9 cellular contexts compared by ENCODE assay signal in the genomic region with DNA sequence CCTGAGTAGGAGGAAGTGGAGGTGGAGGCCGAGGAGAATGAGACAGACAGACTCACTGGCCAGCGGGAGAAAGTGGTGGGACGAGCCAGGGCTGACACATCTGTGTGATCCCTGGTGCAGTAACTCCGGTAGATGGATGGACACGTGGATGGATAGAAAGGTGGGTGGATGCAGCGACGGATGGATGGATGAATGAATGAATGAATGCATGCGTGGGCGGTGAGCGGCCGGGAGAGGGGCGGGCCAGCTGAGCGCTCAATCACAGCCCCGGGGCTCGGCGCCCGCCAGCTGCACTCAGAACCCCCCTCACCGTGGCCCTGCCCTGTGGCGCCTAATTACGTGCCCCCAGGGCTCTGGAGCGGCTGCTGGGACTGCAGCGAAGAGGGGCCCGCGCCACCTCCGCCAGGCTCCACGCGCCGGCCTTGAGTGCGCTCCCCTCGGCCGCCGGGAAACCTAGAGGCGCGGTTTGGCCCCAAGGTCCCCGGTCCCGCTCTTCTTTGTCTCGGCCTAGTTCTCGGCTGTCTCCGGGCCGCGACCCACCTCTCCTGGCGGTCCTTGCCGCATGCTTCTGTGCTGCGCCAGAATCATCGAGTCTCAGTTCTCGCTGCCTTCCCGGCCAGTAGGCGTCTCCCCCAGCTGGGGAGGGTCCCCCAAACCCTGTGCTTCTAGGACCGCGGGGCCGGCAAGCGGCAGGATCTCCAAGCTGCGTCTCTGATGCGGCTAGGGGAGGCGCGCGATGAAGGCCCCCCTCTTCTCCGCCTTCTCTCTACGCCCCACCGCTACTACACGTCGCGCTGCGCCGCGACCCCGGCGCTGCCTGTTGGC. TPM values are rescaled to one million over a fixed set of nuclear protein-coding genes. Genes with fewer than 3 reads are reported as not detected.
A peak's percentile ranks its signal among the peaks of the same experiment; 100 is the strongest.
DNase-seq lines count a peak whose midpoint lies in the region; ATAC-seq, FAIRE-seq and TF ChIP-seq lines count a peak whose summit lies in the region.
"Had no signal": no experiment of that assay in that cellular context is flagged by ENCODE, and none has a peak within 500 bp of the region (broad histone marks: within the 10 kb centered on the region; RNA-seq: fewer than 3 reads in every experiment).

No MANE protein-coding gene starts in this region.

- H4K20me1 ChIP-seq in K562 (replicated peaks; ENCODE audit: control insufficient read depth, insufficient read depth, low read length) = no peaks in the 10 kb centered on the region

- H3K4me1 ChIP-seq in cardiac muscle cell (ENCODE audit: low read depth) = peaks cover 6% of the 10 kb centered on the region
- H3K4me1 ChIP-seq in K562 (replicated peaks in 1 of 2; ENCODE audit: control insufficient read depth in 2 of 2, insufficient read depth in 2 of 2, low read length in 2 of 2) = peaks cover 0 to 13% of the 10 kb centered on the region in 2 experiments; a peak in 2 of 5 replicates
- peaks cover 6 to 43% (median 23%) of the 10 kb centered on the region in 4 donors for H3K4me1 ChIP-seq in transverse colon

- BruUV-seq in K562 (replicated peaks; lab: Mats Ljungman, UMichigan) = no TSS peak

- WGBS in K562 (ENCODE audit: insufficient coverage, low coverage, missing lambda C conversion rate) = 96% methylated on average over 13 of the region's 68 CpGs
- 67% methylated on average over 68 of the region's 68 CpGs; no CpG with 5 or more reads in 1 of the 2 donors for WGBS in transverse colon (ENCODE audit: low coverage in 1 of 2), 2 donors

- peak overlapping the region; percentile 86 for H3K4me3 Mint-ChIP-seq in mesothelial cell of epicardium

- FAIRE-seq in K562 (lab: Jason Lieb, UNC) = no peak

- POLR2A ChIA-PET in K562 (lab: Yijun Ruan, JAX) = no interaction called here

- no peak overlapping the region for H3K4me2 ChIP-seq in K562 (ENCODE audit: insufficient read depth, low read length)

- no peaks in the 10 kb centered on the region for H3K9me3 ChIP-seq in cardiac muscle cell (ENCODE audit: low read depth)
- no peaks in the 10 kb centered on the region for H3K9me3 ChIP-seq in K562 (replicated peaks; ENCODE audit: control insufficient read depth, insufficient read depth, low read depth, low read length)
- no peaks in the 10 kb centered on the region for H3K9me3 ChIP-seq in transverse colon

- no peak overlapping the region for H3K9ac ChIP-seq in K562 (ENCODE audit: insufficient read depth in 1 of 2, low read depth in 2 of 2, low read length in 2 of 2)

- in situ Hi-C loops in K562 (cut with MboI) (no loop called here), transverse colon (cut with MboI; ENCODE audit: low pct_ligation_motif_present in 1 of 4, low pct_unique_long_range_greater_than_20kb in 1 of 4, low sequenced_read_pairs in 3 of 4) (no loop called here)

- TF ChIP-seq CTCF in cardiac muscle cell (IDR thresholded peaks at IDR 0.05; ENCODE audit: low read depth, low read length) = no peak
- no peak for TF ChIP-seq CTCF in K562 (IDR thresholded peaks at IDR 0.05 in 2 of 3, conservative IDR thresholded peaks at IDR 0.05 in 1 of 3; ENCODE audit: insufficient read depth in 2 of 3, low read depth in 1 of 3, low read length in 3 of 3)
- no peak for TF ChIP-seq CTCF in mesothelial cell of epicardium (IDR thresholded peaks at IDR 0.05; ENCODE audit: unreplicated experiment)
- no peak for TF ChIP-seq CTCF in transverse colon (IDR thresholded peaks at IDR 0.05)

- CTCF ChIA-PET in K562 (lab: Yijun Ruan, JAX; ENCODE audit: low intra/inter-chr PET ratio) = no interaction called here

- H3K27me3 Mint-ChIP-seq in mesothelial cell of epicardium (ENCODE audit: low read depth) = no peaks in the 10 kb centered on the region

- H3K27me3 ChIP-seq in cardiac muscle cell (peaks cover 21% of the 10 kb centered on the region), K562 (ENCODE audit: control insufficient read depth in 2 of 2, insufficient read depth in 2 of 2, low read length in 2 of 2) (no peaks in the 10 kb centered on the region), transverse colon (no peaks in the 10 kb centered on the region)

- peak overlapping the region; percentile 95 for H3K27ac Mint-ChIP-seq in mesothelial cell of epicardium

- H3K36me3 Mint-ChIP-seq in mesothelial cell of epicardium = peaks cover 2% of the 10 kb centered on the region

- H3K27ac ChIP-seq in cardiac muscle cell (no peak overlapping the region), K562 (ENCODE audit: extremely low read depth, low read depth, low read length) (no peak overlapping the region), transverse colon (peak overlapping the region; percentile 74 to 80 (median 78))

- H3K4me3 ChIP-seq in cardiac muscle cell = peak overlapping the region; percentile 90
- H3K4me3 ChIP-seq in K562 = no peak overlapping the region
- peak overlapping the region in 3 of 4 donors; percentile 39 to 57 (median 42) for H3K4me3 ChIP-seq in transverse colon

- H2AFZ ChIP-seq in K562 (ENCODE audit: low read depth, low read length) = no peak overlapping the region

- no peak for TF ChIP-seq RAD21 in K562 (CRISPR knock-in tag; conservative IDR thresholded peaks at IDR 0.05 in 1 of 2, IDR thresholded peaks at IDR 0.05 in 1 of 2)

- H3K4me1 Mint-ChIP-seq in mesothelial cell of epicardium = peaks cover 61% of the 10 kb centered on the region

- ATAC-seq in Right ventricle myocardium inferior (no peak), K562 (no peak), HG03045 (IDR thresholded peaks at IDR 0.05; ENCODE audit: unreplicated experiment) (no peak)

- no peaks in the 10 kb centered on the region; the same call in 2 of the 3 replicates for H3K79me2 ChIP-seq in K562 (ENCODE audit: control insufficient read depth, insufficient read depth, low read length)

- H3K36me3 ChIP-seq in cardiac muscle cell = no peaks in the 10 kb centered on the region
- H3K36me3 ChIP-seq in K562 (ENCODE audit: control insufficient read depth, insufficient read depth, low read length) = peaks cover 5% of the 10 kb centered on the region; the same call in 1 of the 3 replicates
- no peaks in the 10 kb centered on the region for H3K36me3 ChIP-seq in transverse colon

- TF ChIP-seq POLR2A in K562 (conservative IDR thresholded peaks at IDR 0.05) = no peak
- TF ChIP-seq POLR2A in transverse colon (IDR thresholded peaks at IDR 0.05) = no peak

- H3K9me1 ChIP-seq in K562 (ENCODE audit: control insufficient read depth, insufficient read depth, low read length) = no peaks in the 10 kb centered on the region

- H3K9me3 Mint-ChIP-seq in mesothelial cell of epicardium = no peaks in the 10 kb centered on the region

- DNase-seq in cardiac muscle cell (ENCODE audit: low read depth in 1 of 2, low spot score in 1 of 2) = peak in 1 of 2 donors; percentile 39
- no peak for DNase-seq in Right ventricle myocardium inferior (ENCODE audit: missing footprints)
- no peak for DNase-seq in K562 (ENCODE audit: extremely low read depth in 1 of 4, low spot score in 3 of 4)
- peak in 1 of 2 experiments; percentile 62 for DNase-seq in mesothelial cell of epicardium (ENCODE audit: low spot score in 2 of 2, unreplicated experiment in 2 of 2)
- DNase-seq in transverse colon = no peak
- no peak for DNase-seq in DMS53 treated with DMSO at 0.1 percent for 48 hours (lab: John Stamatoyannopoulos, UW; ENCODE audit: unreplicated experiment)
- no peak for DNase-seq in effector CD8-positive, alpha-beta T cell (lab: John Stamatoyannopoulos, UW)
- DNase-seq: OCI-M1 had no signal

- TF ChIP-seq EP300 in K562 (IDR thresholded peaks at IDR 0.05; ENCODE audit: low read length) (no peak), transverse colon (IDR thresholded peaks at IDR 0.05; ENCODE audit: low read depth) (no peak)

- intact Hi-C loops in Right ventricle myocardium inferior (cut with DNase I) (no loop called here), K562 (cut with micrococcal nuclease) (no loop called here), transverse colon (cut with DNase I; ENCODE audit: low total_unique reads) (no loop called here)

TF ChIP-seq in K562, 482 proteins besides CTCF, POLR2A, EP300 and RAD21 (continues in another document):
- no peak for TF ChIP-seq ZNF444 (CRISPR knock-in tag; IDR thresholded peaks at IDR 0.05)
- no peak for TF ChIP-seq SRSF7 (optimal IDR thresholded peaks at IDR 0.05; ENCODE audit: low read depth, low read length)
- no peak for TF ChIP-seq FUS (optimal IDR thresholded peaks at IDR 0.05; ENCODE audit: low read depth, low read length)
- TF ChIP-seq KLF16 (IDR thresholded peaks at IDR 0.05) = no peak
- no peak for TF ChIP-seq RBM39 (optimal IDR thresholded peaks at IDR 0.05; ENCODE audit: low read depth, low read length)

RNA-seq across cellular contexts. Expression of a gene that starts 41.0 kb away (rescaled TPM):
- 29.7 and 46.2 TPM in 2 replicates for total RNA-seq in cardiac muscle cell
- 19.9 and 20.2 TPM in 2 replicates for polyA plus RNA-seq in cardiac muscle cell
- total RNA-seq in Right ventricle myocardium inferior = 31.9 TPM
- total RNA-seq in K562 (2011; cell fraction: chromatin; rRNA removed; ENCODE audit: low replicate concordance) = 33.0 and 41.0 TPM in 2 replicates
- 18.6 and 19.2 TPM in 2 replicates for total RNA-seq in K562 (2011; cell fraction: nucleolus; rRNA removed)
- 22.3 and 33.5 TPM in 2 replicates for total RNA-seq in K562 (2011; cell fraction: nucleoplasm; rRNA removed)
- 5.5 and 10.0 TPM in 2 replicates for total RNA-seq in K562 (2014; rRNA removed)
- 5.1 and 5.5 TPM in 2 replicates for total RNA-seq in K562 (2014; rRNA removed; fragmentation: Illumina TruSeq; extraction: Trizol)
- 6.6 and 6.8 TPM in 2 replicates for total RNA-seq in K562 (2015; rRNA removed; fragmentation: Illumina TruSeq; extraction: Trizol)
- total RNA-seq in K562 (2021) = 19.9 and 20.4 TPM in 2 replicates
- polyA plus RNA-seq in K562 (2011; rRNA removed) = 3.7 and 3.8 TPM in 2 replicates
- polyA plus RNA-seq in K562 (2011; cell fraction: cytosol; rRNA removed) = 2.2 and 3.1 TPM in 2 replicates
- polyA plus RNA-seq in K562 (2011; cell fraction: nucleus; rRNA removed) = 7.1 and 11.1 TPM in 2 replicates
- 8.0 and 9.8 TPM in 2 replicates for polyA plus RNA-seq in K562 (2012)
- 6.6 and 8.6 TPM in 2 replicates for polyA plus RNA-seq in K562 (2014; fragmentation: Illumina TruSeq; extraction: Trizol)
- 1 to 10 TPM in 1 of 2 experiments, under 1 TPM in 1; 0.68 to 1.5 TPM for polyA plus RNA-seq in K562 (2014; fragmentation: Nextera tagmentation; extraction: Ambion mirVana)
- polyA plus RNA-seq in K562 (2014; rRNA removed) = 10.0 and 11.9 TPM in 2 replicates
- polyA minus RNA-seq in K562 (2011; rRNA and poly(A)+ RNA removed) = 2.4 and 3.1 TPM in 2 replicates
- polyA minus RNA-seq in K562 (2011; cell fraction: cytosol; rRNA and poly(A)+ RNA removed) = 5.2 and 6.3 TPM in 2 replicates
- 3.5 and 4.8 TPM in 2 replicates for polyA minus RNA-seq in K562 (2011; cell fraction: nucleus; rRNA and poly(A)+ RNA removed)
- 127 to 137 TPM (median 129 TPM) in 3 replicates for total RNA-seq in mesothelial cell of epicardium
- total RNA-seq in transverse colon = 100 to 1,000 TPM in 1 of 4 donors, 10 to 100 TPM in 3; 14.1 to 163 (median 34.6) TPM

Comparison
In these comparisons a context has a peak if more than half of its experiments do, and no peak if none do; other contexts are left out.
1. H3K27ac ChIP-seq: peak in transverse colon (4 of 4); none in cardiac muscle cell (single experiment) and K562 (single experiment).